Comparison of ENCODE assay signal across 8 cellular contexts in genomic region chr11:128482512-128483191, GRCh38.
DNase-seq lines count a peak whose midpoint lies in the region; ATAC-seq, FAIRE-seq and TF ChIP-seq lines count a peak whose summit lies in the region.

No MANE protein-coding gene starts in this region.

- H3K9me1 ChIP-seq in endothelial cell of umbilical vein (replicated peaks; ENCODE audit: control insufficient read depth, extremely low read depth, insufficient read depth, low read length), result no peaks in the 10 kb centered on the region

- no peak overlapping the region for H3K4me2 ChIP-seq in endothelial cell of umbilical vein (ENCODE audit: insufficient read depth, low read length)

- DNase-seq in RPMI7951 (ENCODE audit: low read depth) (peak; percentile 93), endothelial cell of umbilical vein (ENCODE audit: low read depth, low spot score) (no peak), mesenteric fat pad (ENCODE audit: low spot score) (no peak), NCI-H1930 (lab: John Stamatoyannopoulos, UW) (no peak), caudate nucleus (lab: John Stamatoyannopoulos, UW) (no peak)
- peak; percentile 73 to 82 for DNase-seq in stimulated activated naive CD8-positive, alpha-beta T cell treated with anti-CD3 and anti-CD28 coated beads, Interleukin-15, amount 100 ng/mL, for 72 hours

- no peak for TF ChIP-seq POLR2A in endothelial cell of umbilical vein (IDR thresholded peaks at IDR 0.05; ENCODE audit: low read depth, low read length)

- H3K9me3 Mint-ChIP-seq in stimulated activated naive CD8-positive, alpha-beta T cell treated with anti-CD3 and anti-CD28 coated beads, Interleukin-15, amount 100 ng/mL, for 72 hours, result no peaks in the 10 kb centered on the region

- dilution Hi-C loops in endothelial cell of umbilical vein (cut with MboI; ENCODE audit: extremely low pct_ligation_motif_present, low sequenced_read_pairs), result no loop called here

- peaks cover 93% of the 10 kb centered on the region for H3K4me1 Mint-ChIP-seq in stimulated activated naive CD8-positive, alpha-beta T cell treated with anti-CD3 and anti-CD28 coated beads, Interleukin-15, amount 100 ng/mL, for 72 hours

- CTCF ChIA-PET in endothelial cell of umbilical vein (lab: Charles Lee), result interaction anchor here (1.1 to 5.1 kb wide), 2 partner anchors 19 to 148 kb away, joined by 3 to 25 read pairs; no protein-coding TSS in a partner anchor

- H3K27ac Mint-ChIP-seq in stimulated activated naive CD8-positive, alpha-beta T cell treated with anti-CD3 and anti-CD28 coated beads, Interleukin-15, amount 100 ng/mL, for 72 hours, result peak overlapping the region; percentile 87 to 95

- H3K4me3 ChIP-seq in endothelial cell of umbilical vein (replicated peaks in 1 of 3; ENCODE audit: insufficient read depth in 1 of 3, low read depth in 1 of 3, low read length in 3 of 3), result no peak overlapping the region

- no peaks in the 10 kb centered on the region for H4K20me1 ChIP-seq in endothelial cell of umbilical vein (replicated peaks; ENCODE audit: control insufficient read depth, extremely low read depth, insufficient read depth, low read length)

- peaks cover 30% of the 10 kb centered on the region for H3K79me2 ChIP-seq in endothelial cell of umbilical vein (ENCODE audit: control insufficient read depth, insufficient read depth, low read length)

- no peak overlapping the region for H2AFZ ChIP-seq in endothelial cell of umbilical vein (ENCODE audit: low read depth, low read length)

- BruUV-seq in endothelial cell of umbilical vein (replicated peaks; lab: Mats Ljungman, UMichigan), result no TSS peak

- H3K4me1 ChIP-seq in endothelial cell of umbilical vein (ENCODE audit: control insufficient read depth, extremely low read depth, insufficient read depth, low read length), result peaks cover 4% of the 10 kb centered on the region

- ATAC-seq in GM18511 (IDR thresholded peaks at IDR 0.05; ENCODE audit: unreplicated experiment), result peak; percentile 53
- ATAC-seq in HG02623 (IDR thresholded peaks at IDR 0.05; ENCODE audit: unreplicated experiment), result peak; percentile 48
- ATAC-seq in stimulated activated naive CD8-positive, alpha-beta T cell treated with anti-CD3 and anti-CD28 coated beads, Interleukin-15, amount 100 ng/mL, for 72 hours, result peak; percentile 89

- peaks cover 22 to 49% of the 10 kb centered on the region in 2 experiments for H3K36me3 ChIP-seq in endothelial cell of umbilical vein (ENCODE audit: control insufficient read depth in 2 of 2, extremely low read depth in 1 of 2, insufficient read depth in 2 of 2, low read length in 2 of 2)

- no peak for FAIRE-seq in endothelial cell of umbilical vein (lab: Jason Lieb, UNC)

- no peak for TF ChIP-seq CTCF in endothelial cell of umbilical vein (IDR thresholded peaks at IDR 0.05; ENCODE audit: extremely low read depth in 1 of 2, insufficient read depth in 1 of 2, low read depth in 1 of 2, low read length in 2 of 2)

- POLR2A ChIA-PET in endothelial cell of umbilical vein (lab: Charles Lee), result no interaction called here

- H3K9me3 ChIP-seq in endothelial cell of umbilical vein (replicated peaks; ENCODE audit: control insufficient read depth, insufficient read depth, low read length), result no peaks in the 10 kb centered on the region

- no peak overlapping the region for H3K9ac ChIP-seq in endothelial cell of umbilical vein (replicated peaks; ENCODE audit: extremely low read depth, insufficient read depth, low read length)

- intact Hi-C loops in endothelial cell of umbilical vein (cut with micrococcal nuclease), result no loop called here

- no peaks in the 10 kb centered on the region for H3K27me3 ChIP-seq in endothelial cell of umbilical vein (ENCODE audit: control insufficient read depth in 2 of 2, insufficient read depth in 2 of 2, low read length in 2 of 2)

- H3K27me3 Mint-ChIP-seq in stimulated activated naive CD8-positive, alpha-beta T cell treated with anti-CD3 and anti-CD28 coated beads, Interleukin-15, amount 100 ng/mL, for 72 hours, result no peaks in the 10 kb centered on the region

- peak overlapping the region; percentile 64 to 90 for H3K4me3 Mint-ChIP-seq in stimulated activated naive CD8-positive, alpha-beta T cell treated with anti-CD3 and anti-CD28 coated beads, Interleukin-15, amount 100 ng/mL, for 72 hours

- peak overlapping the region; percentile 4 for H3K27ac ChIP-seq in endothelial cell of umbilical vein (ENCODE audit: insufficient read depth, low read depth, low read length)
- H3K27ac ChIP-seq in caudate nucleus (ENCODE audit: low read depth, low read length), result no peak overlapping the region

TF ChIP-seq in endothelial cell of umbilical vein, 7 proteins besides CTCF, POLR2A, EP300 and RAD21:
- TF ChIP-seq EZH2 (IDR thresholded peaks at IDR 0.05; ENCODE audit: borderline replicate concordance, low read depth, low read length, severe bottlenecking) (no peak), MAX (IDR thresholded peaks at IDR 0.05; ENCODE audit: insufficient read depth, insufficient read length) (no peak), MYC (IDR thresholded peaks at IDR 0.05; ENCODE audit: low read depth, low read length) (no peak), POLR2AphosphoS5 (IDR thresholded peaks at IDR 0.05; ENCODE audit: insufficient read depth, low read depth, low read length) (no peak), JUN (IDR thresholded peaks at IDR 0.05; ENCODE audit: borderline replicate concordance, insufficient read depth, insufficient read length, low read depth) (no peak), GATA2 (IDR thresholded peaks at IDR 0.05; ENCODE audit: insufficient read depth, insufficient read length, low read depth, low read length) (no peak), FOS (IDR thresholded peaks at IDR 0.05; ENCODE audit: borderline replicate concordance, insufficient read depth, low read length) (no peak)

Comparison
In these comparisons a context has a peak if more than half of its experiments do, and no peak if none do; other contexts are left out.
1. DNase-seq: peak in RPMI7951 (single experiment) and stimulated activated naive CD8-positive, alpha-beta T cell treated with anti-CD3 and anti-CD28 coated beads, Interleukin-15, amount 100 ng/mL, for 72 hours (2 of 2); none in endothelial cell of umbilical vein (single experiment), mesenteric fat pad (single experiment), NCI-H1930 (0 of 2) and caudate nucleus (0 of 61).
2. Peak in every context shown above with its lines, with median percentiles within 50 percentile points of each other: ATAC-seq.